ENCODE assay signal across 26 cellular contexts in genomic region chr4:92031825-92032224, GRCh38.
"Had no signal": no experiment of that assay in that cellular context is flagged by ENCODE, and none has a peak within 500 bp of the region (broad histone marks: within the 10 kb centered on the region; RNA-seq: fewer than 3 reads in every experiment).

No MANE protein-coding gene starts in this region.

- H3K36me3 ChIP-seq: left lung, lower lobe of right lung, neural progenitor cell, neutrophil, right atrium auricular region, right lobe of liver, suprapubic skin, thoracic aorta, tibial artery, uterus had no signal

- H3K9me3 ChIP-seq: lower lobe of right lung, neutrophil, right atrium auricular region, right lobe of liver, suprapubic skin, thoracic aorta, tibial artery, uterus had no signal

- H3K4me3 ChIP-seq: left lung, lower lobe of right lung, neural progenitor cell, right atrium auricular region, right lobe of liver, suprapubic skin, thoracic aorta, tibial artery, uterus had no signal

- H3K4me1 ChIP-seq: left lung, lower lobe of right lung, neural progenitor cell, right atrium auricular region, right lobe of liver, suprapubic skin, tibial artery, uterus had no signal

- FAIRE-seq: keratinocyte had no signal

- H3K27me3 ChIP-seq: left lung, neural progenitor cell, neutrophil, right atrium auricular region, right lobe of liver, suprapubic skin, tibial artery, uterus had no signal

- DNase-seq: hippocampal formation; kidney glomerular epithelial cell; left cardiac atrium; left lung; lower lobe of right lung; mammary epithelial cell; mesenchymal stem cell; naive B cell; natural killer cell; nephron progenitor cell; occipital lobe; right lobe of liver; stimulated activated CD4-positive, alpha-beta T cell treated with anti-CD3 and anti-CD28 coated beads, Interleukin-12 subunit alpha, Interleukin-12 subunit beta, amount 100 ng/mL, for 4 hours; stimulated activated CD4-positive, alpha-beta T cell treated with anti-CD3 and anti-CD28 coated beads, Interleukin-15, amount 100 ng/mL, for 24 hours; stimulated activated CD4-positive, alpha-beta T cell treated with anti-CD3 and anti-CD28 coated beads, Interleukin-2, amount 100 ng/mL, for 24 hours; stimulated activated CD4-positive, alpha-beta T cell treated with anti-CD3 and anti-CD28 coated beads, Interleukin-4, amount 100 ng/mL, for 1 hour; stimulated activated naive B cell treated with anti-CD40 and anti-IgM and Interleukin-4, amounts not matched to agents 10 μg/mL and 1 μg/mL and 100 μg/mL, for 72 hours; stimulated activated naive CD8-positive, alpha-beta T cell treated with anti-CD3 and anti-CD28 coated beads, Interleukin-15, Interleukin-2, amounts not matched to agents 100 U/mL and 50 U/mL, for 24 hours; tibial artery; uterus had no signal

- ATAC-seq: left cardiac atrium; left lung; lower lobe of right lung; natural killer cell; right lobe of liver; stimulated activated naive B cell treated with anti-CD40 and anti-IgM and Interleukin-4, amounts not matched to agents 10 μg/mL and 1 μg/mL and 100 μg/mL, for 72 hours; stimulated activated naive CD8-positive, alpha-beta T cell treated with anti-CD3 and anti-CD28 coated beads, Interleukin-15, Interleukin-2, amounts not matched to agents 100 U/mL and 50 U/mL, for 24 hours had no signal

- H3K27ac ChIP-seq: left lung, lower lobe of right lung, neural progenitor cell, neutrophil, right atrium auricular region, right lobe of liver, suprapubic skin, thoracic aorta, tibial artery, uterus had no signal
